ENCODE assay signal across 1 cellular context in genomic region chr7:99403764-99404163, GRCh38.
TF ChIP-seq lines count a peak whose summit lies in the region.

No MANE protein-coding gene starts in this region.

TF ChIP-seq in HEK293, 187 proteins besides CTCF, POLR2A, EP300 and RAD21:
- TF ChIP-seq ZFHX2 (tag by site-specific recombination; conservative IDR thresholded peaks at IDR 0.05) (peak; percentile 83), EGR2 (tag by site-specific recombination; IDR thresholded peaks at IDR 0.05; ENCODE audit: low read depth) (peak; percentile 88), ZNF76 (tag by site-specific recombination; IDR thresholded peaks at IDR 0.05; ENCODE audit: borderline replicate concordance, low read depth) (no peak), ZNF629 (tag by site-specific recombination; IDR thresholded peaks at IDR 0.05) (no peak), ZNF350 (tag by site-specific recombination; IDR thresholded peaks at IDR 0.05) (no peak), MEIS1 (CRISPR knock-in tag; IDR thresholded peaks at IDR 0.05; ENCODE audit: borderline replicate concordance) (no peak), ZSCAN16 (tag by site-specific recombination; IDR thresholded peaks at IDR 0.05) (no peak)
